ENCODE assay signal across 8 cellular contexts in genomic region chr10:87861953-87862643, GRCh38. TPM values are rescaled to one million over a fixed set of nuclear protein-coding genes. Genes with fewer than 3 reads are reported as not detected.
A peak's percentile ranks its signal among the peaks of the same experiment; 100 is the strongest.
DNase-seq lines count a peak whose midpoint lies in the region; ATAC-seq and TF ChIP-seq lines count a peak whose summit lies in the region.

No MANE protein-coding gene starts in this region.

- peaks cover 29% of the 10 kb centered on the region for H3K4me1 Mint-ChIP-seq in activated CD4-positive, alpha-beta memory T cell treated with anti-CD3 and anti-CD28 coated beads, Interleukin-2, amount 10 ng/mL, durations not matched to agents 7 days and 5 days

- no peaks in the 10 kb centered on the region for H3K9me3 Mint-ChIP-seq in activated CD4-positive, alpha-beta memory T cell treated with anti-CD3 and anti-CD28 coated beads, Interleukin-2, amount 10 ng/mL, durations not matched to agents 7 days and 5 days

- intact Hi-C loops in right lobe of liver (cut with DNase I) = loop anchor here in 1 of 2 donors (10.0 kb wide), 1 partner anchor 253 kb away; no protein-coding TSS in a partner anchor

- no peak for TF ChIP-seq CTCF in right lobe of liver (IDR thresholded peaks at IDR 0.05)

- H3K4me3 ChIP-seq in duodenal mucosa (ENCODE audit: low read depth in 1 of 2, low read length in 2 of 2) = peak overlapping the region; percentile 93 to 97
- peak overlapping the region; percentile 69 to 86 (median 70) for H3K4me3 ChIP-seq in right lobe of liver

- WGBS in right lobe of liver (ENCODE audit: insufficient coverage, low coverage, low lambda C conversion rate, missing lambda C conversion rate) = 0% methylated on average over 8 of the region's 56 CpGs

- H3K27me3 ChIP-seq in duodenal mucosa (ENCODE audit: control insufficient read depth in 1 of 2, insufficient read depth in 2 of 2, low read length in 2 of 2) (no peaks in the 10 kb centered on the region), right lobe of liver (no peaks in the 10 kb centered on the region)

- peaks cover 14 to 16% of the 10 kb centered on the region in 2 donors for H3K4me1 ChIP-seq in duodenal mucosa (ENCODE audit: control insufficient read depth in 1 of 2, insufficient read depth in 2 of 2, low read length in 2 of 2)
- H3K4me1 ChIP-seq in right lobe of liver = peaks cover 0 to 11% (median 5%) of the 10 kb centered on the region in 4 donors

- peak overlapping the region; percentile 92 for H3K4me3 Mint-ChIP-seq in activated CD4-positive, alpha-beta memory T cell treated with anti-CD3 and anti-CD28 coated beads, Interleukin-2, amount 10 ng/mL, durations not matched to agents 7 days and 5 days

- CTCF ChIA-PET in activated CD4-positive, alpha-beta memory T cell treated with anti-CD3 and anti-CD28 coated beads, Interleukin-2, amount 10 ng/mL, durations not matched to agents 7 days and 5 days (lab: Charles Lee) = interaction anchor here (0.6 to 3.8 kb wide), 12 partner anchors 9 to 704 kb away, joined by 3 to 52 read pairs (median 4); partner anchors contain the start of gene ATAD1

- H3K27ac Mint-ChIP-seq in activated CD4-positive, alpha-beta memory T cell treated with anti-CD3 and anti-CD28 coated beads, Interleukin-2, amount 10 ng/mL, durations not matched to agents 7 days and 5 days = peak overlapping the region; percentile 93

- peak; percentile 56 for TF ChIP-seq POLR2A in right lobe of liver (IDR thresholded peaks at IDR 0.05)

- DNase-seq in AG08396 (ENCODE audit: low spot score) (peak; percentile 91), NCI-H526 treated with DMSO at 0.1 percent for 48 hours (lab: John Stamatoyannopoulos, UW) (peak; percentile 41), right lobe of liver (peak; percentile 97 to 98 (median 97))
- DNase-seq in activated CD4-positive, alpha-beta memory T cell treated with anti-CD3 and anti-CD28 coated beads, Interleukin-2, amount 10 ng/mL, durations not matched to agents 7 days and 5 days = peak; percentile 95
- DNase-seq in stimulated activated CD4-positive, alpha-beta T cell treated with anti-CD3 and anti-CD28 coated beads, Interleukin-4, amount 100 ng/mL, for 1 hour = peak; percentile 94

- peak overlapping the region; percentile 86 to 98 for H3K9ac ChIP-seq in duodenal mucosa (ENCODE audit: low read depth in 1 of 2, low read length in 2 of 2)

- H3K27me3 Mint-ChIP-seq in activated CD4-positive, alpha-beta memory T cell treated with anti-CD3 and anti-CD28 coated beads, Interleukin-2, amount 10 ng/mL, durations not matched to agents 7 days and 5 days = no peaks in the 10 kb centered on the region

- H3K9me3 ChIP-seq in duodenal mucosa (ENCODE audit: control insufficient read depth in 1 of 2, low read length in 2 of 2) (peaks cover 0 to 1% of the 10 kb centered on the region in 2 donors), right lobe of liver (no peaks in the 10 kb centered on the region)

- H3K27ac ChIP-seq in duodenal mucosa (ENCODE audit: low read depth, low read length) (peak overlapping the region; percentile 93), right lobe of liver (peak overlapping the region; percentile 93 to 98 (median 97))

- peaks cover 25% of the 10 kb centered on the region for H3K36me3 Mint-ChIP-seq in activated CD4-positive, alpha-beta memory T cell treated with anti-CD3 and anti-CD28 coated beads, Interleukin-2, amount 10 ng/mL, durations not matched to agents 7 days and 5 days (ENCODE audit: low read depth)

- POLR2A ChIA-PET in activated CD4-positive, alpha-beta memory T cell treated with anti-CD3 and anti-CD28 coated beads, Interleukin-2, amount 10 ng/mL, durations not matched to agents 7 days and 5 days (lab: Charles Lee) = interaction anchor here (0.6 to 6.5 kb wide), 30 partner anchors 8 to 1552 kb away, joined by 3 to 136 read pairs (median 5); partner anchors contain the start of genes ATAD1, FAS, IFIT1 and IFIT5

- ATAC-seq in GM18520 (IDR thresholded peaks at IDR 0.05; ENCODE audit: unreplicated experiment) = peak; percentile 40
- ATAC-seq in HG03064 (IDR thresholded peaks at IDR 0.05; ENCODE audit: low read depth, unreplicated experiment) = peak; percentile 47
- ATAC-seq in right lobe of liver = peak; percentile 71 to 85 (median 80)

- H3K36me3 ChIP-seq in duodenal mucosa (ENCODE audit: control insufficient read depth in 1 of 2, insufficient read depth in 2 of 2, low read length in 2 of 2) = no peaks in the 10 kb centered on the region
- H3K36me3 ChIP-seq in right lobe of liver = no peaks in the 10 kb centered on the region

RNA-seq across cellular contexts. Expression of gene KLLN, which starts 1.2 kb away (rescaled TPM):
- total RNA-seq in activated CD4-positive, alpha-beta memory T cell treated with anti-CD3 and anti-CD28 coated beads, Interleukin-2, amount 10 ng/mL, durations not matched to agents 7 days and 5 days = under 1 TPM; 0.81 to 0.95 TPM
- under 1 TPM in 5 of 6 experiments, not detected in 1; 0.24 to 0.53 (median 0.34) TPM for total RNA-seq in right lobe of liver

RNA-seq across cellular contexts. Expression of gene PTEN, which starts 1.3 kb away (rescaled TPM):
- 10 to 100 TPM; 88.5 to 89.2 TPM for total RNA-seq in activated CD4-positive, alpha-beta memory T cell treated with anti-CD3 and anti-CD28 coated beads, Interleukin-2, amount 10 ng/mL, durations not matched to agents 7 days and 5 days
- total RNA-seq in right lobe of liver = 10 to 100 TPM; 37.5 to 73.7 (median 50.4) TPM

RNA-seq across cellular contexts. Expression of gene ATAD1, which starts 44.1 kb away (rescaled TPM):
- total RNA-seq in activated CD4-positive, alpha-beta memory T cell treated with anti-CD3 and anti-CD28 coated beads, Interleukin-2, amount 10 ng/mL, durations not matched to agents 7 days and 5 days = 10 to 100 TPM; 38.5 to 42.2 TPM
- 10 to 100 TPM; 17.4 to 24.2 (median 22.3) TPM for total RNA-seq in right lobe of liver

Comparison
In these comparisons a context has a peak if more than half of its experiments do, and no peak if none do; other contexts are left out.
1. Peak in every context shown above with its lines: DNase-seq, ATAC-seq, H3K4me3 ChIP-seq and H3K27ac ChIP-seq.
2. DNase-seq: peak in every context shown above with its lines; median percentile 97 in right lobe of liver; 95 in activated CD4-positive, alpha-beta memory T cell treated with anti-CD3 and anti-CD28 coated beads, Interleukin-2, amount 10 ng/mL, durations not matched to agents 7 days and 5 days; 94 in stimulated activated CD4-positive, alpha-beta T cell treated with anti-CD3 and anti-CD28 coated beads, Interleukin-4, amount 100 ng/mL, for 1 hour; 91 in AG08396; 41 in NCI-H526 treated with DMSO at 0.1 percent for 48 hours.